ENCODE assay signal across 8 cellular contexts in the genomic region with DNA sequence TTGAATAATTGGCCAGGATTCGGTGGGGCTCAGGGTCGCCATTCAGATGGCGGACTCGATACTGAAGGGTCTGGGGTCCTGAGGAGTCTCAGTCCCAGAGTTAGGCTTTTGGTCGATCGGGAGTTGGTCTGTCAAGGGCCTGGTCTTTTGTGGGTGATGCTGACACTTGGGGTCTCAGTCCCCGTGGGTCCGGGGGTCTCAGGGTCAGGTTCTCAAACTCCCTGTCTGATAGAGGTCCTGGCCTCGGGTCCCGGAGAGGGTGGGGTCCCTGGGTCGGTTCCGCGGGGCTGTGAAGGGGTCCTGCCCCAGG. TPM values are rescaled to one million over a fixed set of nuclear protein-coding genes. Genes with fewer than 3 reads are reported as not detected.
DNase-seq lines count a peak whose midpoint lies in the region; TF ChIP-seq lines count a peak whose summit lies in the region.

No MANE protein-coding gene starts in this region.

- H3K4me3 ChIP-seq in CD8-positive, alpha-beta memory T cell (ENCODE audit: low read length): peak overlapping the region; percentile 77
- H3K4me3 ChIP-seq in OCI-LY3 (ENCODE audit: low read length) (peak overlapping the region; percentile 94), epithelial cell of esophagus (ENCODE audit: low read length) (peak overlapping the region; percentile 64), ovary (peak overlapping the region; percentile 90)

- WGBS in ovary, 3 donors: 10 to 12% (median 11%) methylated on average over 8 to 13 of the region's 13 CpGs

- H3K9ac ChIP-seq in OCI-LY3 (ENCODE audit: low read length): peak overlapping the region; percentile 92

- H3K4me2 ChIP-seq in OCI-LY3 (ENCODE audit: low read length): peak overlapping the region; percentile 79

- peaks cover 23% of the 10 kb centered on the region for H3K79me2 ChIP-seq in OCI-LY3 (ENCODE audit: low read length)

- POLR2A ChIA-PET in CD8-positive, alpha-beta memory T cell (lab: Charles Lee): interaction anchor here (0.8 kb wide), 1 partner anchor 78 kb away, joined by 3 read pairs; no protein-coding TSS in a partner anchor

- H3K27me3 ChIP-seq in CD8-positive, alpha-beta memory T cell (ENCODE audit: insufficient read depth, low read length, poor library complexity, severe bottlenecking): no peaks in the 10 kb centered on the region
- no peaks in the 10 kb centered on the region for H3K27me3 ChIP-seq in OCI-LY3 (ENCODE audit: low read depth, low read length)
- no peaks in the 10 kb centered on the region for H3K27me3 ChIP-seq in ovary

- H3K9me3 ChIP-seq in CD8-positive, alpha-beta memory T cell (ENCODE audit: low read length): no peaks in the 10 kb centered on the region
- H3K9me3 ChIP-seq in OCI-LY3 (ENCODE audit: insufficient read depth, low read length) (no peaks in the 10 kb centered on the region), ovary (no peaks in the 10 kb centered on the region)

- no peak for TF ChIP-seq POLR2A in ovary (IDR thresholded peaks at IDR 0.05)

- peaks cover 5 to 67% (median 7%) of the 10 kb centered on the region in 3 donors for H3K36me3 Mint-ChIP-seq in CD8-positive, alpha-beta memory T cell

- peaks cover 4% of the 10 kb centered on the region for H4K20me1 ChIP-seq in OCI-LY3 (ENCODE audit: insufficient read depth, low read length)

- H3K4me1 ChIP-seq in CD8-positive, alpha-beta memory T cell (ENCODE audit: insufficient read depth, low read length): peaks cover 18% of the 10 kb centered on the region
- H3K4me1 ChIP-seq in OCI-LY3 (ENCODE audit: low read length) (peaks cover 18% of the 10 kb centered on the region), ovary (ENCODE audit: insufficient read depth) (peaks cover 10% of the 10 kb centered on the region)

- intact Hi-C loops in ovary (cut with DNase I): loop anchor here in 1 of 4 donors (10.0 kb wide), 1 partner anchor 220 kb away; a partner anchor contains a TSS

- peak overlapping the region; percentile 76 for H3K27ac ChIP-seq in CD8-positive, alpha-beta memory T cell (ENCODE audit: low read depth, low read length)
- H3K27ac ChIP-seq in OCI-LY3 (ENCODE audit: low read length) (peak overlapping the region; percentile 53), ovary (peak overlapping the region; percentile 47 to 67)

- no peaks in the 10 kb centered on the region for H3K9me3 Mint-ChIP-seq in CD8-positive, alpha-beta memory T cell

- no peaks in the 10 kb centered on the region for H3K27me3 Mint-ChIP-seq in CD8-positive, alpha-beta memory T cell

- peak overlapping the region; percentile 81 for H2AFZ ChIP-seq in OCI-LY3 (ENCODE audit: low read depth, low read length)

- TF ChIP-seq CTCF in OCI-LY3 (IDR thresholded peaks at IDR 0.05; ENCODE audit: low read depth, low read length) (no peak; the same call in 1 of the 2 replicates), epithelial cell of esophagus (IDR thresholded peaks at IDR 0.05; ENCODE audit: insufficient read depth, low read depth, low read length, missing control alignments) (no peak), ovary (IDR thresholded peaks at IDR 0.05) (no peak)

- peak overlapping the region; percentile 84 to 99 (median 93) for H3K4me3 Mint-ChIP-seq in CD8-positive, alpha-beta memory T cell

- H3K4me1 Mint-ChIP-seq in CD8-positive, alpha-beta memory T cell: peaks cover 19 to 32% (median 25%) of the 10 kb centered on the region in 3 donors

- peak overlapping the region in 6 of 8 donors; percentile 14 to 93 (median 71) for H3K27ac Mint-ChIP-seq in CD8-positive, alpha-beta memory T cell

- no peak for DNase-seq in CD8-positive, alpha-beta memory T cell
- DNase-seq in epithelial cell of esophagus (ENCODE audit: low read depth) (no peak), ovary (no peak), NCI-H2081 treated with DMSO at 0.1 percent for 48 hours (lab: John Stamatoyannopoulos, UW) (no peak), NCI-H510A (lab: John Stamatoyannopoulos, UW) (no peak), NCI-H1092 (lab: John Stamatoyannopoulos, UW) (no peak), NCI-H1694 (lab: John Stamatoyannopoulos, UW) (no peak)

- CTCF ChIA-PET in CD8-positive, alpha-beta memory T cell (lab: Charles Lee): interaction anchor here (1.0 to 1.6 kb wide), 6 partner anchors 11 to 55 kb away, joined by 3 to 15 read pairs (median 6); partner anchors contain the start of gene CELSR3

- peaks cover 23% of the 10 kb centered on the region for H3K36me3 ChIP-seq in CD8-positive, alpha-beta memory T cell (ENCODE audit: insufficient read depth, low read length)
- H3K36me3 ChIP-seq in OCI-LY3 (replicated peaks; ENCODE audit: low read depth, low read length): peaks cover 56% of the 10 kb centered on the region
- H3K36me3 ChIP-seq in ovary: no peaks in the 10 kb centered on the region

- no peak for TF ChIP-seq EP300 in ovary (IDR thresholded peaks at IDR 0.05)

RNA-seq across cellular contexts. Expression of gene NCKIPSD, which starts 0.5 kb away (rescaled TPM):
- 10 to 100 TPM; 29.2 to 30.2 TPM for total RNA-seq in CD8-positive, alpha-beta memory T cell
- 11.0 TPM for polyA plus RNA-seq in CD8-positive, alpha-beta memory T cell
- total RNA-seq in ovary: 10 to 100 TPM; 30.5 to 58.6 (median 36.3) TPM
- 10 to 100 TPM in 1 of 2 donors, 1 to 10 TPM in 1; 8.0 to 23.2 TPM for polyA plus RNA-seq in ovary

RNA-seq across cellular contexts. Expression of gene CELSR3, which starts 22.6 kb away (rescaled TPM):
- 10 to 100 TPM; 19.3 TPM for total RNA-seq in CD8-positive, alpha-beta memory T cell
- 0.41 TPM for polyA plus RNA-seq in CD8-positive, alpha-beta memory T cell
- total RNA-seq in ovary: 1 to 10 TPM in 3 of 7 donors, under 1 TPM in 4; 0.23 to 3.4 (median 0.92) TPM
- under 1 TPM; 0.48 to 0.69 TPM for polyA plus RNA-seq in ovary

RNA-seq across cellular contexts. Expression of gene IP6K2, which starts 31.8 kb away (rescaled TPM):
- 10 to 100 TPM; 43.9 to 47.1 TPM for total RNA-seq in CD8-positive, alpha-beta memory T cell
- 50.5 TPM for polyA plus RNA-seq in CD8-positive, alpha-beta memory T cell
- total RNA-seq in ovary: 100 to 1,000 TPM in 2 of 7 donors, 10 to 100 TPM in 5; 51.8 to 132 (median 62.5) TPM
- polyA plus RNA-seq in ovary: 100 to 1,000 TPM; 114 to 119 TPM

RNA-seq across cellular contexts. Expression of gene SLC26A6, which starts 50.0 kb away (rescaled TPM):
- 10 to 100 TPM; 26.4 to 28.6 TPM for total RNA-seq in CD8-positive, alpha-beta memory T cell
- 4.9 TPM for polyA plus RNA-seq in CD8-positive, alpha-beta memory T cell
- total RNA-seq in ovary: 10 to 100 TPM in 4 of 7 donors, 1 to 10 TPM in 3; 7.9 to 19.1 (median 10.5) TPM
- 10 to 100 TPM in 1 of 2 donors, 1 to 10 TPM in 1; 8.7 to 14.5 TPM for polyA plus RNA-seq in ovary

Comparison
In these comparisons a context has a peak if more than half of its experiments do, and no peak if none do; other contexts are left out.
1. RNA of gene CELSR3, which starts 22.6 kb away (total RNA-seq): 19.3 TPM in CD8-positive, alpha-beta memory T cell; 0.23 to 3.4 TPM in ovary; every median in the first group is over 4 times any median in the second.
2. Peak in every context shown above with its lines, with median percentiles within 50 percentile points of each other: H3K27ac ChIP-seq and H3K4me3 ChIP-seq.